Comparison of ENCODE assay signal across 8 cellular contexts in the genomic region with DNA sequence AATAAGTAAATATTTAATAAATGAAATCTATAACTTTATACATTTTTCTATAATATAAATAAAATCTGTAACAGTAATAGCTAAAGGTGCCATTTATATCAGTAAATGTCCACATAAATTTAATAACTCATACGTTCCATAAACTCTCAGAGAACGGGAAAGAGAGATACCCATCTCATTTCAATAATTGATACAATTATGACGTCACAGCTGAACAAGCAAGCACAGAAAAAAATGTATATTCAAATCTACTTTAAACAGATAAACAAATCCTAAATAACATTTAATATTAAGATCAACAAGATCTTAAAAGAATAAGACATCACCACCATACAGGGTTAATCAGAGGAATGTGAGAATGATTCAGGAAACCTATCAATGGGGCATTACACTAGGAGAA.
"Had no signal": no experiment of that assay in that cellular context is flagged by ENCODE, and none has a peak within 500 bp of the region (broad histone marks: within the 10 kb centered on the region; RNA-seq: fewer than 3 reads in every experiment).

No MANE protein-coding gene starts in this region.

- FAIRE-seq: G401.6, GM12878, GM12891, GM12892, GM18507, GM19239 had no signal

- H3K4me3 ChIP-seq: GM12878 had no signal

- DNase-seq: GDM1, GF-D8 had no signal

- ATAC-seq: GM12878 had no signal
